8 cellular contexts compared by ENCODE assay signal in genomic region chr1:51768971-51769601, GRCh38.
DNase-seq lines count a peak whose midpoint lies in the region; ATAC-seq and TF ChIP-seq lines count a peak whose summit lies in the region.

No MANE protein-coding gene starts in this region.

- peaks cover 46% of the 10 kb centered on the region for H3K36me3 ChIP-seq in right atrium auricular region

- H3K4me3 ChIP-seq in right atrium auricular region, result no peak overlapping the region
- no peak overlapping the region for H3K4me3 ChIP-seq in skeletal muscle cell (ENCODE audit: low read depth, low read length)

- no peaks in the 10 kb centered on the region for H3K9me3 ChIP-seq in right atrium auricular region

- TF ChIP-seq CTCF in right atrium auricular region (IDR thresholded peaks at IDR 0.05), result peak; percentile 77 to 86

- no peaks in the 10 kb centered on the region for H3K4me1 ChIP-seq in right atrium auricular region

- H3K27ac ChIP-seq in right atrium auricular region, result peak overlapping the region in 1 of 2 donors; percentile 22

- ATAC-seq in activated CD4-positive, CD25-positive, alpha-beta regulatory T cell treated with anti-CD3 and anti-CD28 coated beads, Interleukin-2, amount 50 U/mL, for 24 hours, result no peak
- no peak for ATAC-seq in GM18520 (IDR thresholded peaks at IDR 0.05; ENCODE audit: unreplicated experiment)

- no peaks in the 10 kb centered on the region for H3K27me3 ChIP-seq in right atrium auricular region

- DNase-seq in DMS114 treated with DMSO at 0.1 percent for 48 hours (lab: John Stamatoyannopoulos, UW; ENCODE audit: unreplicated experiment) (peak; percentile 70), H4 (ENCODE audit: low spot score) (peak; percentile 68), NCI-H2196 treated with DMSO at 0.1 percent for 48 hours (lab: John Stamatoyannopoulos, UW; ENCODE audit: unreplicated experiment) (peak; percentile 47), amniotic epithelial cell (ENCODE audit: low read depth) (peak; percentile 70), right atrium auricular region (ENCODE audit: low spot score) (no peak), skeletal muscle cell (ENCODE audit: low read depth) (peak; percentile 39)
